1 cellular context compared by ENCODE assay signal in genomic region chr3:157151151-157151550, GRCh38.
TF ChIP-seq lines count a peak whose summit lies in the region.

No MANE protein-coding gene starts in this region.

TF ChIP-seq in IMR-90, 13 proteins besides CTCF, POLR2A, EP300 and RAD21:
- no peak for TF ChIP-seq NFE2L2 (IDR thresholded peaks at IDR 0.05; ENCODE audit: low read depth, low read length)
- 0 out of 2 replicates have a peak, but pooled peaks have one; percentile 6 for TF ChIP-seq CHD1 (IDR thresholded peaks at IDR 0.05; ENCODE audit: low read depth, low read length)
